ENCODE assay signal across 8 cellular contexts in genomic region chr11:34266090-34266912, GRCh38.
DNase-seq lines count a peak whose midpoint lies in the region; ATAC-seq, FAIRE-seq and TF ChIP-seq lines count a peak whose summit lies in the region.

No MANE protein-coding gene starts in this region.

- H3K4me3 ChIP-seq in keratinocyte (ENCODE audit: control insufficient read depth in 2 of 3, extremely low read depth in 1 of 3, insufficient read depth in 2 of 3, low read depth in 1 of 3, low read length in 3 of 3) (no peak overlapping the region), vagina (no peak overlapping the region)

- dilution Hi-C loops in keratinocyte (cut with MboI; ENCODE audit: extremely low pct_ligation_motif_present, low sequenced_read_pairs) = no loop called here

- FAIRE-seq in keratinocyte (lab: Jason Lieb, UNC) = peak; percentile 78

- H3K9me1 ChIP-seq in keratinocyte (ENCODE audit: control insufficient read depth, extremely low read depth, insufficient read depth, low read length) = no peaks in the 10 kb centered on the region

- peak; percentile 72 for ATAC-seq in Right ventricle myocardium inferior
- no peak for ATAC-seq in HG02759 (IDR thresholded peaks at IDR 0.05; ENCODE audit: unreplicated experiment)
- ATAC-seq in GM21786 (IDR thresholded peaks at IDR 0.05; ENCODE audit: unreplicated experiment) = no peak

- no peak overlapping the region for H3K27ac ChIP-seq in keratinocyte (ENCODE audit: control insufficient read depth, insufficient read depth, low read length)
- H3K27ac ChIP-seq in vagina = peak overlapping the region; percentile 60

- no peaks in the 10 kb centered on the region for H3K36me3 ChIP-seq in keratinocyte (ENCODE audit: control insufficient read depth in 2 of 2, extremely low read depth in 1 of 2, insufficient read depth in 2 of 2, low read length in 2 of 2)
- no peaks in the 10 kb centered on the region for H3K36me3 ChIP-seq in vagina

- no peak overlapping the region for H3K9ac ChIP-seq in keratinocyte (ENCODE audit: control insufficient read depth, extremely low read depth, insufficient read depth, low read length)

- H2AFZ ChIP-seq in keratinocyte (ENCODE audit: control insufficient read depth, low read length) = no peak overlapping the region

- H3K4me2 ChIP-seq in keratinocyte (ENCODE audit: control insufficient read depth, extremely low read depth, insufficient read depth, low read depth, low read length) = no peak overlapping the region

- TF ChIP-seq CTCF in keratinocyte (optimal IDR thresholded peaks at IDR 0.05 in 1 of 3, IDR thresholded peaks at IDR 0.05 in 1 of 3, conservative IDR thresholded peaks at IDR 0.05 in 1 of 3; ENCODE audit: extremely low read depth in 1 of 3, insufficient read depth in 2 of 3, low read length in 3 of 3) (no peak), vagina (IDR thresholded peaks at IDR 0.05) (no peak)

- peaks cover 18% of the 10 kb centered on the region for H3K4me1 ChIP-seq in keratinocyte (ENCODE audit: control insufficient read depth, extremely low read depth, insufficient read depth, low read length)
- H3K4me1 ChIP-seq in vagina = peaks cover 49% of the 10 kb centered on the region

- H3K79me2 ChIP-seq in keratinocyte (ENCODE audit: control insufficient read depth, insufficient read depth, low read length) = no peaks in the 10 kb centered on the region

- H4K20me1 ChIP-seq in keratinocyte (ENCODE audit: control insufficient read depth, extremely low read depth, insufficient read depth, low read length) = no peaks in the 10 kb centered on the region

- no peak for TF ChIP-seq POLR2A in vagina (IDR thresholded peaks at IDR 0.05)

- no peaks in the 10 kb centered on the region for H3K27me3 ChIP-seq in keratinocyte (ENCODE audit: control insufficient read depth, extremely low read depth, insufficient read depth, low read length)
- no peaks in the 10 kb centered on the region for H3K27me3 ChIP-seq in vagina

- H3K9me3 ChIP-seq in keratinocyte (ENCODE audit: control insufficient read depth, low read depth, low read length) = no peaks in the 10 kb centered on the region
- H3K9me3 ChIP-seq in vagina = no peaks in the 10 kb centered on the region

- DNase-seq in Right ventricle myocardium inferior (ENCODE audit: missing footprints) (no peak), cardiac septum (ENCODE audit: low spot score) (no peak), amniotic stem cell (lab: John Stamatoyannopoulos, UW) (peak; percentile 71), keratinocyte (ENCODE audit: low read depth, low spot score) (no peak), vagina (ENCODE audit: extremely low spot score in 2 of 2) (no peak), CD1c-positive myeloid dendritic cell (ENCODE audit: extremely low spot score) (no peak)

- intact Hi-C loops in Right ventricle myocardium inferior (cut with DNase I) (no loop called here), cardiac septum (cut with DNase I) (loop anchor here (5.0 kb wide), 1 partner anchor 91 kb away; the partner anchor contains the start of gene ABTB2), vagina (cut with DNase I) (no loop called here)
